Comparison of ENCODE assay signal across 29 cellular contexts in genomic region chr10:61766927-61767326, GRCh38.
"Had no signal": no experiment of that assay in that cellular context is flagged by ENCODE, and none has a peak within 500 bp of the region (broad histone marks: within the 10 kb centered on the region; RNA-seq: fewer than 3 reads in every experiment).

No MANE protein-coding gene starts in this region.

- H3K27ac Mint-ChIP-seq: dendritic cell treated with granulocyte-macrophage colony-stimulating factor and Interleukin-4, amounts not matched to agents 40 ng/mL and 50 ng/mL, for 4 days; mesothelial cell of epicardium; nephron; neural progenitor cell had no signal

- H3K36me3 ChIP-seq: esophagus muscularis mucosa, gastroesophageal sphincter, heart left ventricle, neural progenitor cell, prostate gland, right atrium auricular region, stomach, thyroid gland, vagina had no signal

- H3K27ac ChIP-seq: esophagus muscularis mucosa, foreskin keratinocyte, gastroesophageal sphincter, heart left ventricle, hepatocyte, neural progenitor cell, prostate gland, right atrium auricular region, stomach, thyroid gland, vagina had no signal

- DNase-seq: effector memory CD4-positive, alpha-beta T cell; foreskin keratinocyte; heart left ventricle; kidney; mesenchymal stem cell; naive thymus-derived CD4-positive, alpha-beta T cell; stimulated activated CD4-positive, alpha-beta T cell treated with anti-CD3 and anti-CD28 coated beads, Interleukin-12 subunit alpha, Interleukin-12 subunit beta, amount 100 ng/mL, for 4 hours; stimulated activated CD4-positive, alpha-beta T cell treated with anti-CD3 and anti-CD28 coated beads, Interleukin-1b, Interleukin-23, amount 100 ng/mL, for 48 hours; stimulated activated CD4-positive, alpha-beta T cell treated with anti-CD3 and anti-CD28 coated beads, Interleukin-4, amount 100 ng/mL, for 1 hour; stimulated activated CD8-positive, alpha-beta memory T cell treated with anti-CD3 and anti-CD28 coated beads, Interleukin-4, amount 100 ng/mL, for 48 hours; stimulated activated naive CD4-positive, alpha-beta T cell treated with Interleukin-2 at 50 U/mL for 16 hours; stomach; thyroid gland; trophoblast cell had no signal

- H3K79me2 ChIP-seq: hepatocyte had no signal

- H3K27me3 ChIP-seq: esophagus muscularis mucosa, foreskin keratinocyte, gastroesophageal sphincter, heart left ventricle, hepatocyte, neural progenitor cell, right atrium auricular region, stomach, thyroid gland, vagina had no signal

- H3K4me3 ChIP-seq: esophagus muscularis mucosa, gastroesophageal sphincter, heart left ventricle, hepatocyte, lung, neural progenitor cell, prostate gland, right atrium auricular region, smooth muscle cell, stomach, thyroid gland, vagina had no signal

- FAIRE-seq: endothelial cell of umbilical vein, kidney had no signal

- H3K9me3 ChIP-seq: esophagus muscularis mucosa, gastroesophageal sphincter, heart left ventricle, prostate gland, right atrium auricular region, stomach, thyroid gland, vagina had no signal

- H2AFZ ChIP-seq: hepatocyte, neural progenitor cell had no signal

- H3K9me3 Mint-ChIP-seq: dendritic cell treated with granulocyte-macrophage colony-stimulating factor and Interleukin-4, amounts not matched to agents 40 ng/mL and 50 ng/mL, for 4 days; mesothelial cell of epicardium; naive thymus-derived CD4-positive, alpha-beta T cell; nephron; neural progenitor cell had no signal

- H3K36me3 Mint-ChIP-seq: mesothelial cell of epicardium, neural progenitor cell had no signal

- H3K27me3 Mint-ChIP-seq: dendritic cell treated with granulocyte-macrophage colony-stimulating factor and Interleukin-4, amounts not matched to agents 40 ng/mL and 50 ng/mL, for 4 days had no signal

- H3K4me1 Mint-ChIP-seq: neural progenitor cell had no signal

- H3K4me1 ChIP-seq: foreskin keratinocyte, gastroesophageal sphincter, heart left ventricle, neural progenitor cell, prostate gland, right atrium auricular region, thyroid gland, vagina had no signal

- H3K4me3 Mint-ChIP-seq: dendritic cell treated with granulocyte-macrophage colony-stimulating factor and Interleukin-4, amounts not matched to agents 40 ng/mL and 50 ng/mL, for 4 days; mesothelial cell of epicardium; nephron; neural progenitor cell had no signal

- ATAC-seq: foreskin keratinocyte; gastroesophageal sphincter; heart left ventricle; left lobe of liver; naive thymus-derived CD4-positive, alpha-beta T cell; sciatic nerve had no signal

- H3K9ac ChIP-seq: neural progenitor cell had no signal

- H3K4me2 ChIP-seq: hepatocyte, neural progenitor cell, smooth muscle cell had no signal
